In the genomic region with DNA sequence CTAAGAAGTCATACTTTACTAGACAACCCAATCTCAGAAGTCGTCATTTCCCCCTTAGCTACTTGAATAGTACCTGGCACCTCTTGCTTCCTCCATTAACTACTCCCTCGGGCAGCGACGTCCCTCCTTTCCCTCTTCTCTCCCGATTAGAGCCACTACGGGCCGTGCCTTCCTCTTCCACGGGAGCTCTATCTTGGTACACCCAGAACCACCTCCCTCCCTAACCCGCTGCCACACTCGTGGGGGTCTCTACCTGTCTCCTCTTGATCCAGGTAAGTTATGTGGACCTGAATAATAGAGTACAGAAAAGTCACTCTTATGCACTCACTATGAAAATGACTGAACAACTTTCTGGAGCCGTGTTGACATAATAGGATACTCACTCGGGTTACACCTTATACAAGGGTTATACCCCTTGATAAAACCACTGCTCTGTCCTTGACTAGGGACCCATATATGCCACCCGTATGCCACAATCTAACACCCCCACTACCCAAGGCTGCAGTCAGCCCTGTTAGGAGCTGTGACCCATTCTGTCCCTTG, we compare ENCODE assay signal across 8 cellular contexts. TPM values are rescaled to one million over a fixed set of nuclear protein-coding genes. Genes with fewer than 3 reads are reported as not detected.
A peak's percentile ranks its signal among the peaks of the same experiment; 100 is the strongest.
DNase-seq lines count a peak whose midpoint lies in the region; ATAC-seq and TF ChIP-seq lines count a peak whose summit lies in the region.

No MANE protein-coding gene starts in this region.

- ATAC-seq in CD4-positive, alpha-beta T cell (ENCODE audit: poor library complexity), result peak; percentile 3
- peak; percentile 12 for ATAC-seq in GM21360 (IDR thresholded peaks at IDR 0.05; ENCODE audit: unreplicated experiment)
- peak; percentile 34 for ATAC-seq in stimulated activated memory B cell treated with anti-CD40 and anti-IgM and Interleukin-4, amounts not matched to agents 10 μg/mL and 1 μg/mL and 100 μg/mL, for 72 hours

- H3K4me3 Mint-ChIP-seq in CD4-positive, alpha-beta T cell, result peak overlapping the region; percentile 98
- H3K4me3 Mint-ChIP-seq in immature natural killer cell, result peak overlapping the region; percentile 91 to 100 (median 99)
- peak overlapping the region; percentile 91 for H3K4me3 Mint-ChIP-seq in stimulated activated memory B cell treated with anti-CD40 and anti-IgM and Interleukin-4, amounts not matched to agents 10 μg/mL and 1 μg/mL and 100 μg/mL, for 72 hours

- H3K36me3 Mint-ChIP-seq in CD4-positive, alpha-beta T cell (ENCODE audit: low read depth), result peaks cover 21% of the 10 kb centered on the region
- peaks cover 3 to 14% (median 3%) of the 10 kb centered on the region in 3 donors for H3K36me3 Mint-ChIP-seq in immature natural killer cell
- peaks cover 11% of the 10 kb centered on the region for H3K36me3 Mint-ChIP-seq in stimulated activated memory B cell treated with anti-CD40 and anti-IgM and Interleukin-4, amounts not matched to agents 10 μg/mL and 1 μg/mL and 100 μg/mL, for 72 hours

- CTCF ChIA-PET in CD4-positive, alpha-beta T cell (lab: Charles Lee), result interaction anchor here (1.0 kb wide), 1 partner anchor 977 kb away, joined by 3 read pairs; a partner anchor contains a TSS

- no peaks in the 10 kb centered on the region for H3K27me3 ChIP-seq in CD4-positive, alpha-beta T cell (ENCODE audit: control insufficient read depth, insufficient read depth, low read length)
- H3K27me3 ChIP-seq in ascending aorta, result no peaks in the 10 kb centered on the region

- DNase-seq in CD4-positive, alpha-beta T cell, result peak in 2 of 10 experiments; percentile 3 to 35
- DNase-seq in Kasumi-1 (lab: John Stamatoyannopoulos, UW) (peak; percentile 46 to 67), ascending aorta (ENCODE audit: low spot score in 2 of 2) (no peak), immature natural killer cell (no peak), mesenteric fat pad (ENCODE audit: low spot score) (no peak), NCI-H446 treated with DMSO at 0.1 percent for 48 hours (lab: John Stamatoyannopoulos, UW) (no peak)

- intact Hi-C loops in CD4-positive, alpha-beta T cell (cut with DNase I, micrococcal nuclease), result loop anchor here in 1 of 2 experiments (2.0 to 10.0 kb wide), 3 partner anchors 26 to 784 kb away; partner anchors contain the start of genes IER3IP1, KATNAL2, PIAS2 and SMAD2
- intact Hi-C loops in ascending aorta (cut with DNase I), result loop anchor here (1.0 to 10.0 kb wide), 3 partner anchors 25 to 1046 kb away; partner anchors contain the start of genes HAUS1, IER3IP1 and SMAD2

- peak overlapping the region; percentile 95 for H3K27ac Mint-ChIP-seq in CD4-positive, alpha-beta T cell
- H3K27ac Mint-ChIP-seq in immature natural killer cell, result peak overlapping the region; percentile 92 to 99 (median 96)
- peak overlapping the region; percentile 84 for H3K27ac Mint-ChIP-seq in stimulated activated memory B cell treated with anti-CD40 and anti-IgM and Interleukin-4, amounts not matched to agents 10 μg/mL and 1 μg/mL and 100 μg/mL, for 72 hours

- H3K9me3 ChIP-seq in CD4-positive, alpha-beta T cell (ENCODE audit: control insufficient read depth, low read length), result no peaks in the 10 kb centered on the region
- H3K9me3 ChIP-seq in ascending aorta, result no peaks in the 10 kb centered on the region

- peak overlapping the region; percentile 72 to 98 for H3K4me3 ChIP-seq in ascending aorta

- H3K4me1 Mint-ChIP-seq in CD4-positive, alpha-beta T cell (ENCODE audit: low read depth), result peaks cover 56% of the 10 kb centered on the region
- H3K4me1 Mint-ChIP-seq in immature natural killer cell, result peaks cover 38 to 59% of the 10 kb centered on the region in 2 donors
- peaks cover 43% of the 10 kb centered on the region for H3K4me1 Mint-ChIP-seq in stimulated activated memory B cell treated with anti-CD40 and anti-IgM and Interleukin-4, amounts not matched to agents 10 μg/mL and 1 μg/mL and 100 μg/mL, for 72 hours

- peak overlapping the region; percentile 76 for H3K27ac ChIP-seq in CD4-positive, alpha-beta T cell (ENCODE audit: low read depth, low read length)
- peak overlapping the region; percentile 86 to 96 for H3K27ac ChIP-seq in ascending aorta

- peaks cover 5 to 14% of the 10 kb centered on the region in 2 donors for H3K36me3 ChIP-seq in ascending aorta

- TF ChIP-seq CTCF in CD4-positive, alpha-beta T cell (IDR thresholded peaks at IDR 0.05), result no peak
- TF ChIP-seq CTCF in ascending aorta (IDR thresholded peaks at IDR 0.05), result no peak

- POLR2A ChIA-PET in CD4-positive, alpha-beta T cell (lab: Charles Lee), result interaction anchor here (0.9 to 2.2 kb wide), 4 partner anchors 10 to 780 kb away, joined by 3 to 19 read pairs (median 4); partner anchors contain the start of genes KATNAL2 and PIAS2

- H3K4me1 ChIP-seq in ascending aorta, result peaks cover 6 to 10% of the 10 kb centered on the region in 2 donors

- H3K27me3 Mint-ChIP-seq in CD4-positive, alpha-beta T cell, result no peaks in the 10 kb centered on the region
- H3K27me3 Mint-ChIP-seq in immature natural killer cell (ENCODE audit: low read depth in 3 of 3), result peaks cover 0 to 3% (median 2%) of the 10 kb centered on the region in 3 donors
- no peaks in the 10 kb centered on the region for H3K27me3 Mint-ChIP-seq in stimulated activated memory B cell treated with anti-CD40 and anti-IgM and Interleukin-4, amounts not matched to agents 10 μg/mL and 1 μg/mL and 100 μg/mL, for 72 hours

- no peaks in the 10 kb centered on the region for H3K9me3 Mint-ChIP-seq in CD4-positive, alpha-beta T cell
- no peaks in the 10 kb centered on the region for H3K9me3 Mint-ChIP-seq in immature natural killer cell
- no peaks in the 10 kb centered on the region for H3K9me3 Mint-ChIP-seq in stimulated activated memory B cell treated with anti-CD40 and anti-IgM and Interleukin-4, amounts not matched to agents 10 μg/mL and 1 μg/mL and 100 μg/mL, for 72 hours

RNA-seq across cellular contexts. Expression of gene HDHD2, which starts 0.6 kb away (rescaled TPM):
- 1 to 10 TPM; 7.3 to 8.9 TPM for total RNA-seq in CD4-positive, alpha-beta T cell
- total RNA-seq in ascending aorta, result 3.5 TPM
- polyA plus RNA-seq in immature natural killer cell, result 10 to 100 TPM; 39.7 to 69.1 (median 55.4) TPM
- 34.8 TPM for total RNA-seq in mesenteric fat pad

RNA-seq across cellular contexts. Expression of gene IER3IP1, which starts 25.3 kb away (rescaled TPM):
- 1 to 10 TPM; 1.5 to 2.3 TPM for total RNA-seq in CD4-positive, alpha-beta T cell
- total RNA-seq in ascending aorta (10.0 TPM), mesenteric fat pad (13.6 TPM)
- 10 to 100 TPM; 17.1 to 40.9 (median 23.6) TPM for polyA plus RNA-seq in immature natural killer cell

Comparison
In these comparisons a context has a peak if more than half of its experiments do, and no peak if none do; other contexts are left out.
1. DNase-seq: peak in Kasumi-1 (2 of 2); none in ascending aorta (0 of 2), immature natural killer cell (0 of 3), mesenteric fat pad (single experiment) and NCI-H446 treated with DMSO at 0.1 percent for 48 hours (single experiment).
2. Peak in every context shown above with its lines, with median percentiles within 50 percentile points of each other: ATAC-seq, H3K27ac Mint-ChIP-seq and H3K4me3 Mint-ChIP-seq.